In the genomic region with DNA sequence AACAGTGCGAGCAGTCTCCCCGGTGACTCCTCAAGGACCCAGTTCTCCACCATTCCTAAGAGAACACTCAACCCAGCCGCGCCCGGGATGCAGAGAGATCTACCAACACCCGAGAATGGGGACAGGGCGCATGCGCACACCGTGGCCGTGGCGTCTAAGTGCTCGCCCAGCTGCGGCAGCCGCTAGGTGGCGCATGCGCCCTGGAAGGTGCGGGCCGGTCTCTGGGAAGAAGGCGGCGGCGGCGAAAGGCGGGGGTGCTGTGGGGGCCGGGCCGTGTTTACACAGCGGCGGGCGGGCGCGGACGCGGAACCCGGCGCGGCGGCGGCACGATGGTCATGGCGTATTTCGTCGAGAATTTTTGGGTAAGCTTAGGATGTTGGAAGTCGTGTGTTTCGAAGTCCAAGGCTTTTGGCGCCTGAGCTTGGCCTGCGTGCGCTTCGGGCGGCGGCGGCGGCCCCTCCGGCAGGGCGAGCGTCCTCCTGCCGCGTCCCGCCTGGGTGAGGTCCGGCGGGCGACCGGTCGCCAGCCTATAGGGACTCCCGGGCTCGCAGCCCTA, we compare ENCODE assay signal across 8 cellular contexts. TPM values are rescaled to one million over a fixed set of nuclear protein-coding genes. Genes with fewer than 3 reads are reported as not detected.
DNase-seq lines count a peak whose midpoint lies in the region; ATAC-seq, FAIRE-seq and TF ChIP-seq lines count a peak whose summit lies in the region.

A gene with protein sequence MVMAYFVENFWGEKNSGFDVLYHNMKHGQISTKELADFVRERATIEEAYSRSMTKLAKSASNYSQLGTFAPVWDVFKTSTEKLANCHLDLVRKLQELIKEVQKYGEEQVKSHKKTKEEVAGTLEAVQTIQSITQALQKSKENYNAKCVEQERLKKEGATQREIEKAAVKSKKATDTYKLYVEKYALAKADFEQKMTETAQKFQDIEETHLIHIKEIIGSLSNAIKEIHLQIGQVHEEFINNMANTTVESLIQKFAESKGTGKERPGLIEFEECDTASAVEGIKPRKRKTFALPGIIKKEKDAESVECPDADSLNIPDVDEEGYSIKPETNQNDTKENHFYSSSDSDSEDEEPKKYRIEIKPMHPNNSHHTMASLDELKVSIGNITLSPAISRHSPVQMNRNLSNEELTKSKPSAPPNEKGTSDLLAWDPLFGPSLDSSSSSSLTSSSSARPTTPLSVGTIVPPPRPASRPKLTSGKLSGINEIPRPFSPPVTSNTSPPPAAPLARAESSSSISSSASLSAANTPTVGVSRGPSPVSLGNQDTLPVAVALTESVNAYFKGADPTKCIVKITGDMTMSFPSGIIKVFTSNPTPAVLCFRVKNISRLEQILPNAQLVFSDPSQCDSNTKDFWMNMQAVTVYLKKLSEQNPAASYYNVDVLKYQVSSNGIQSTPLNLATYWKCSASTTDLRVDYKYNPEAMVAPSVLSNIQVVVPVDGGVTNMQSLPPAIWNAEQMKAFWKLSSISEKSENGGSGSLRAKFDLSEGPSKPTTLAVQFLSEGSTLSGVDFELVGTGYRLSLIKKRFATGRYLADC (plus strand): TSS at position 274 of the 556 bp plus-strand sequence. CDS start 56 bp downstream, at position 330.

- peaks cover 4% of the 10 kb centered on the region for H3K27me3 ChIP-seq in DOHH2 (ENCODE audit: control insufficient read depth, low read length)
- 0 out of 2 replicates have a peak, but pooled peaks cover 2% of the 10 kb centered on the region for H3K27me3 ChIP-seq in Karpas-422 (ENCODE audit: low read length)

- peak within 1 kb of the TSS; percentile 65 for H3K9ac ChIP-seq in Karpas-422 (ENCODE audit: low read length)

- H3K9me3 ChIP-seq in DOHH2 (ENCODE audit: control insufficient read depth, insufficient read depth, low read length) (no peaks in the 10 kb centered on the region), Karpas-422 (ENCODE audit: low read length) (no peaks in the 10 kb centered on the region)

- H3K27ac ChIP-seq in DOHH2 (ENCODE audit: low read depth, low read length) (no peak within 1 kb of the TSS), Karpas-422 (ENCODE audit: low read length) (no peak within 1 kb of the TSS)

- ATAC-seq in GM21825 (IDR thresholded peaks at IDR 0.05; ENCODE audit: unreplicated experiment) (peak; percentile 92), naive B cell (ENCODE audit: low read depth in 2 of 2) (peak; percentile 95 to 96)
- ATAC-seq in stimulated activated effector memory CD8-positive, alpha-beta T cell treated with anti-CD3 and anti-CD28 coated beads, Interleukin-12 subunit alpha, Interleukin-12 subunit beta, amount 100 ng/mL, for 72 hours, result peak; percentile 97

- peaks cover 24% of the 10 kb centered on the region for H3K4me1 ChIP-seq in DOHH2 (ENCODE audit: control insufficient read depth, low read length)
- peaks cover 13% of the 10 kb centered on the region for H3K4me1 ChIP-seq in Karpas-422 (ENCODE audit: low read length)

- no peaks in the 10 kb centered on the region for H3K36me3 Mint-ChIP-seq in naive B cell
- peaks cover 20% of the 10 kb centered on the region for H3K36me3 Mint-ChIP-seq in stimulated activated effector memory CD8-positive, alpha-beta T cell treated with anti-CD3 and anti-CD28 coated beads, Interleukin-12 subunit alpha, Interleukin-12 subunit beta, amount 100 ng/mL, for 72 hours

- H3K4me3 Mint-ChIP-seq in naive B cell, result peak within 1 kb of the TSS; percentile 90 to 98 (median 97)
- peak within 1 kb of the TSS; percentile 93 for H3K4me3 Mint-ChIP-seq in stimulated activated effector memory CD8-positive, alpha-beta T cell treated with anti-CD3 and anti-CD28 coated beads, Interleukin-12 subunit alpha, Interleukin-12 subunit beta, amount 100 ng/mL, for 72 hours

- FAIRE-seq in RCC 7860 (lab: Jason Lieb, UNC), result no peak

- H3K9me2 ChIP-seq in DOHH2 (replicated peaks; ENCODE audit: control insufficient read depth, low read length), result no peaks in the 10 kb centered on the region
- no peaks in the 10 kb centered on the region for H3K9me2 ChIP-seq in Karpas-422 (replicated peaks; ENCODE audit: insufficient read depth, low read length)

- H3K79me2 ChIP-seq in DOHH2 (ENCODE audit: control insufficient read depth, low read length) (peaks cover 26% of the 10 kb centered on the region), Karpas-422 (ENCODE audit: low read length) (no peaks in the 10 kb centered on the region)

- H3K4me1 Mint-ChIP-seq in naive B cell, result peaks cover 20 to 21% (median 20%) of the 10 kb centered on the region in 3 donors
- peaks cover 27% of the 10 kb centered on the region for H3K4me1 Mint-ChIP-seq in stimulated activated effector memory CD8-positive, alpha-beta T cell treated with anti-CD3 and anti-CD28 coated beads, Interleukin-12 subunit alpha, Interleukin-12 subunit beta, amount 100 ng/mL, for 72 hours

- peak; percentile 79 for TF ChIP-seq CTCF in DOHH2 (IDR thresholded peaks at IDR 0.05; ENCODE audit: low read depth, low read length, poor library complexity, severe bottlenecking)

- H3K9me3 Mint-ChIP-seq in naive B cell, result peaks cover 0 to 2% (median 0%) of the 10 kb centered on the region in 7 donors
- no peaks in the 10 kb centered on the region for H3K9me3 Mint-ChIP-seq in stimulated activated effector memory CD8-positive, alpha-beta T cell treated with anti-CD3 and anti-CD28 coated beads, Interleukin-12 subunit alpha, Interleukin-12 subunit beta, amount 100 ng/mL, for 72 hours

- peak within 1 kb of the TSS in 5 of 6 donors; percentile 87 to 97 (median 96) for H3K27ac Mint-ChIP-seq in naive B cell
- H3K27ac Mint-ChIP-seq in stimulated activated effector memory CD8-positive, alpha-beta T cell treated with anti-CD3 and anti-CD28 coated beads, Interleukin-12 subunit alpha, Interleukin-12 subunit beta, amount 100 ng/mL, for 72 hours, result peak within 1 kb of the TSS; percentile 92

- H3K36me3 ChIP-seq in DOHH2 (ENCODE audit: control insufficient read depth, low read length) (no peaks in the 10 kb centered on the region), Karpas-422 (ENCODE audit: insufficient read depth, low read length) (no peaks in the 10 kb centered on the region)

- H4K20me1 ChIP-seq in DOHH2 (ENCODE audit: control insufficient read depth, insufficient read depth, low read depth, low read length) (no peaks in the 10 kb centered on the region), Karpas-422 (ENCODE audit: insufficient read depth, low read depth, low read length) (no peaks in the 10 kb centered on the region)

- peaks cover 9 to 31% (median 24%) of the 10 kb centered on the region in 3 donors for H3K27me3 Mint-ChIP-seq in naive B cell

- DNase-seq in Karpas-422, result peak; percentile 97
- DNase-seq in RCC 7860 (ENCODE audit: low spot score), result peak; percentile 82
- peak; percentile 93 to 95 for DNase-seq in activated T-helper 1 cell treated with anti-CD3 and anti-CD28 coated beads, Interleukin-2, amount 50 U/mL, for 16 hours (ENCODE audit: low read depth in 1 of 2, low spot score in 1 of 2)
- peak; percentile 94 for DNase-seq in fibroblast of gingiva (ENCODE audit: low read depth)
- peak; percentile 93 for DNase-seq in naive B cell
- peak; percentile 97 to 98 for DNase-seq in stimulated activated effector memory CD8-positive, alpha-beta T cell treated with anti-CD3 and anti-CD28 coated beads, Interleukin-12 subunit alpha, Interleukin-12 subunit beta, amount 100 ng/mL, for 72 hours (ENCODE audit: low spot score in 2 of 2)

- peak within 1 kb of the TSS; percentile 77 for H3K4me2 ChIP-seq in DOHH2 (ENCODE audit: low read length)
- peak within 1 kb of the TSS; percentile 83 for H3K4me2 ChIP-seq in Karpas-422 (ENCODE audit: low read depth, low read length, poor library complexity, severe bottlenecking)

- peak within 1 kb of the TSS; percentile 99 for H2AFZ ChIP-seq in Karpas-422 (ENCODE audit: low read length)

- no peaks in the 10 kb centered on the region for H3F3A ChIP-seq in DOHH2 (ENCODE audit: control insufficient read depth, insufficient read depth)

- H3K4me3 ChIP-seq in DOHH2 (ENCODE audit: low read length) (peak within 1 kb of the TSS; percentile 78), Karpas-422 (ENCODE audit: low read length) (peak within 1 kb of the TSS; percentile 71)

RNA-seq across cellular contexts. Expression of the gene that starts here (rescaled TPM):
- 5.1 and 5.2 TPM in 2 replicates for total RNA-seq in Karpas-422 (2014; rRNA removed; shearing (Covaris generic); ENCODE audit: low replicate concordance)
- polyA plus RNA-seq in naive B cell (ENCODE audit: low read depth in 6 of 6), result 1 to 10 TPM in 5 of 6 donors, not detected in 1; 2.2 to 3.7 (median 3.1) TPM
